In genomic region chr2:85718006-85718391, GRCh38 we compare ENCODE assay signal across 1 cellular context.
TF ChIP-seq lines count a peak whose summit lies in the region.

No MANE protein-coding gene starts in this region.

TF ChIP-seq in IMR-90, 13 proteins besides CTCF, POLR2A, EP300 and RAD21:
- TF ChIP-seq, protein P1, sequence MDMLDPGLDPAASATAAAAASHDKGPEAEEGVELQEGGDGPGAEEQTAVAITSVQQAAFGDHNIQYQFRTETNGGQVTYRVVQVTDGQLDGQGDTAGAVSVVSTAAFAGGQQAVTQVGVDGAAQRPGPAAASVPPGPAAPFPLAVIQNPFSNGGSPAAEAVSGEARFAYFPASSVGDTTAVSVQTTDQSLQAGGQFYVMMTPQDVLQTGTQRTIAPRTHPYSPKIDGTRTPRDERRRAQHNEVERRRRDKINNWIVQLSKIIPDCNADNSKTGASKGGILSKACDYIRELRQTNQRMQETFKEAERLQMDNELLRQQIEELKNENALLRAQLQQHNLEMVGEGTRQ (IDR thresholded peaks at IDR 0.05; ENCODE audit: low read depth, low read length) = no peak
- no peak for TF ChIP-seq RCOR1 (IDR thresholded peaks at IDR 0.05; ENCODE audit: insufficient replicate concordance, low read length)
- TF ChIP-seq FOS (IDR thresholded peaks at IDR 0.05; ENCODE audit: low read depth, low read length) = no peak
- no peak for TF ChIP-seq MAFK (IDR thresholded peaks at IDR 0.05; ENCODE audit: low read depth, low read length)
- no peak for TF ChIP-seq SMC3 (IDR thresholded peaks at IDR 0.05; ENCODE audit: low read depth, low read length)
- no peak for TF ChIP-seq CEBPB (IDR thresholded peaks at IDR 0.05; ENCODE audit: low read depth, low read length)
- no peak for TF ChIP-seq MAZ (IDR thresholded peaks at IDR 0.05; ENCODE audit: borderline replicate concordance, low read depth, low read length)
- TF ChIP-seq MXI1 (IDR thresholded peaks at IDR 0.05; ENCODE audit: borderline replicate concordance, low read depth, low read length) = no peak
- TF ChIP-seq NFE2L2 (IDR thresholded peaks at IDR 0.05; ENCODE audit: low read depth, low read length) = no peak
- TF ChIP-seq CHD1 (IDR thresholded peaks at IDR 0.05; ENCODE audit: low read depth, low read length) = no peak
- no peak for TF ChIP-seq BHLHE40 (IDR thresholded peaks at IDR 0.05; ENCODE audit: low read depth, low read length)
- TF ChIP-seq RFX5 (IDR thresholded peaks at IDR 0.05; ENCODE audit: low read depth, low read length) = no peak
- TF ChIP-seq, protein P2, sequence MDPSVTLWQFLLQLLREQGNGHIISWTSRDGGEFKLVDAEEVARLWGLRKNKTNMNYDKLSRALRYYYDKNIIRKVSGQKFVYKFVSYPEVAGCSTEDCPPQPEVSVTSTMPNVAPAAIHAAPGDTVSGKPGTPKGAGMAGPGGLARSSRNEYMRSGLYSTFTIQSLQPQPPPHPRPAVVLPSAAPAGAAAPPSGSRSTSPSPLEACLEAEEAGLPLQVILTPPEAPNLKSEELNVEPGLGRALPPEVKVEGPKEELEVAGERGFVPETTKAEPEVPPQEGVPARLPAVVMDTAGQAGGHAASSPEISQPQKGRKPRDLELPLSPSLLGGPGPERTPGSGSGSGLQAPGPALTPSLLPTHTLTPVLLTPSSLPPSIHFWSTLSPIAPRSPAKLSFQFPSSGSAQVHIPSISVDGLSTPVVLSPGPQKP (IDR thresholded peaks at IDR 0.05; ENCODE audit: borderline replicate concordance, low read depth, low read length) = no peak
TF ChIP-seq in IMR-90: peak in this region for 0.
